2 cellular contexts compared by ENCODE assay signal in the genomic region with DNA sequence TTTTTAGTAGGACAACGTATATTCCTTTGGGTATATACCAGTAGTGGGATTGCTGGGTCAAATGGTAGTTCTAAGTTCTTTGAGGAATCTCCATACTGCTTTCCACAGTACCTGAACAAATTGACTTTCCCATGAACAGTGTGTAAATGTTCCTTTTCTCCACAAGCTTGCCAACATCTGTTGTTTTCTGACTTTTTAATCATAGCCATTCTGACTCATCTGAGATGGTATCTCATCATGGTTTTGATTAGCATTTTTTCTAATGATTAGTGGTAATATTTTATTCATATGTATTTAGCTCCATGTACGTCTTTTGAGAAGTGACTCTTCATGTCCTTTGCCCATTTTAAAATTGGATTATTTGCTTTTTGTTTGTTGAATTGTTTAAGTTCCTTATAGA.
TF ChIP-seq lines count a peak whose summit lies in the region.

No MANE protein-coding gene starts in this region.

TF ChIP-seq in SK-N-SH treated with all-trans-retinoic acid at 6 μM for 48 hours, 23 proteins besides CTCF, POLR2A, EP300 and RAD21 (continued from another document):
- TF ChIP-seq, protein P1, sequence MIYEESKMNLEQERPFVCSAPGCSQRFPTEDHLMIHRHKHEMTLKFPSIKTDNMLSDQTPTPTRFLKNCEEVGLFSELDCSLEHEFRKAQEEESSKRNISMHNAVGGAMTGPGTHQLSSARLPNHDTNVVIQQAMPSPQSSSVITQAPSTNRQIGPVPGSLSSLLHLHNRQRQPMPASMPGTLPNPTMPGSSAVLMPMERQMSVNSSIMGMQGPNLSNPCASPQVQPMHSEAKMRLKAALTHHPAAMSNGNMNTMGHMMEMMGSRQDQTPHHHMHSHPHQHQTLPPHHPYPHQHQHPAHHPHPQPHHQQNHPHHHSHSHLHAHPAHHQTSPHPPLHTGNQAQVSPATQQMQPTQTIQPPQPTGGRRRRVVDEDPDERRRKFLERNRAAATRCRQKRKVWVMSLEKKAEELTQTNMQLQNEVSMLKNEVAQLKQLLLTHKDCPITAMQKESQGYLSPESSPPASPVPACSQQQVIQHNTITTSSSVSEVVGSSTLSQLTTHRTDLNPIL (CRISPR knock-in tag; IDR thresholded peaks at IDR 0.05; ENCODE audit: low read depth) = no peak
- TF ChIP-seq RARB (CRISPR knock-in tag; IDR thresholded peaks at IDR 0.05) (no peak), ARNTL (CRISPR knock-in tag; IDR thresholded peaks at IDR 0.05; ENCODE audit: borderline replicate concordance, low read depth) (no peak), ZNF8 (CRISPR knock-in tag; IDR thresholded peaks at IDR 0.05) (no peak), ZFP30 (CRISPR knock-in tag; IDR thresholded peaks at IDR 0.05) (no peak), CSDC2 (CRISPR knock-in tag; IDR thresholded peaks at IDR 0.05) (no peak), TOX (CRISPR knock-in tag; IDR thresholded peaks at IDR 0.05; ENCODE audit: borderline replicate concordance) (no peak)
- TF ChIP-seq, protein P2, sequence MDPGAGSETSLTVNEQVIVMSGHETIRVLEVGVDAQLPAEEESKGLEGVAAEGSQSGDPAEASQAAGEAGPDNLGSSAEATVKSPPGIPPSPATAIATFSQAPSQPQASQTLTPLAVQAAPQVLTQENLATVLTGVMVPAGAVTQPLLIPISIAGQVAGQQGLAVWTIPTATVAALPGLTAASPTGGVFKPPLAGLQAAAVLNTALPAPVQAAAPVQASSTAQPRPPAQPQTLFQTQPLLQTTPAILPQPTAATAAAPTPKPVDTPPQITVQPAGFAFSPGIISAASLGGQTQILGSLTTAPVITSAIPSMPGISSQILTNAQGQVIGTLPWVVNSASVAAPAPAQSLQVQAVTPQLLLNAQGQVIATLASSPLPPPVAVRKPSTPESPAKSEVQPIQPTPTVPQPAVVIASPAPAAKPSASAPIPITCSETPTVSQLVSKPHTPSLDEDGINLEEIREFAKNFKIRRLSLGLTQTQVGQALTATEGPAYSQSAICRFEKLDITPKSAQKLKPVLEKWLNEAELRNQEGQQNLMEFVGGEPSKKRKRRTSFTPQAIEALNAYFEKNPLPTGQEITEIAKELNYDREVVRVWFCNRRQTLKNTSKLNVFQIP (CRISPR knock-in tag; IDR thresholded peaks at IDR 0.05; ENCODE audit: borderline replicate concordance, low read depth) = no peak
TF ChIP-seq in SK-N-SH treated with all-trans-retinoic acid at 6 μM for 48 hours: peak in this region for 0.

TF ChIP-seq in endothelial cell of umbilical vein, 7 proteins besides CTCF, POLR2A, EP300 and RAD21 (continued from another document):
- TF ChIP-seq JUN (IDR thresholded peaks at IDR 0.05; ENCODE audit: borderline replicate concordance, insufficient read depth, insufficient read length, low read depth) (no peak), POLR2AphosphoS5 (IDR thresholded peaks at IDR 0.05; ENCODE audit: insufficient read depth, low read depth, low read length) (no peak), FOS (IDR thresholded peaks at IDR 0.05; ENCODE audit: borderline replicate concordance, insufficient read depth, low read length) (no peak), MYC (IDR thresholded peaks at IDR 0.05; ENCODE audit: low read depth, low read length) (no peak)
- TF ChIP-seq, protein P3, sequence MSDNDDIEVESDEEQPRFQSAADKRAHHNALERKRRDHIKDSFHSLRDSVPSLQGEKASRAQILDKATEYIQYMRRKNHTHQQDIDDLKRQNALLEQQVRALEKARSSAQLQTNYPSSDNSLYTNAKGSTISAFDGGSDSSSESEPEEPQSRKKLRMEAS (IDR thresholded peaks at IDR 0.05; ENCODE audit: insufficient read depth, insufficient read length) = no peak
